Comparison of ENCODE assay signal across 8 cellular contexts in genomic region chr2:85468704-85469349, GRCh38. TPM values are rescaled to one million over a fixed set of nuclear protein-coding genes. Genes with fewer than 3 reads are reported as not detected.
DNase-seq lines count a peak whose midpoint lies in the region; ATAC-seq, FAIRE-seq and TF ChIP-seq lines count a peak whose summit lies in the region.

No MANE protein-coding gene starts in this region.

- H4K5ac ChIP-seq in H1 (ENCODE audit: insufficient read length, low read depth, low read length) (no peak overlapping the region), mesendoderm (ENCODE audit: low read length) (no peak overlapping the region)

- TF ChIP-seq POLR2A in H1 (IDR thresholded peaks at IDR 0.05; ENCODE audit: control extremely low read depth in 1 of 2, low read depth in 2 of 2, low read length in 2 of 2), result no peak

- peak overlapping the region; percentile 84; the same call in 1 of the 2 replicates for H2AFZ ChIP-seq in H1 (ENCODE audit: low read length)

- H2BK120ac ChIP-seq in H1 (replicated peaks; ENCODE audit: low read depth, low read length) (no peak overlapping the region), mesendoderm (ENCODE audit: low read depth, low read length) (no peak overlapping the region)

- H2AK5ac ChIP-seq in H1 (ENCODE audit: low read depth, low read length) (no peak overlapping the region), mesendoderm (ENCODE audit: low read length) (no peak overlapping the region)

- peak; percentile 11 for DNase-seq in COLO829 (ENCODE audit: low spot score)
- peak in 1 of 2 experiments; percentile 21 for DNase-seq in H1 (ENCODE audit: low read depth in 1 of 2, low spot score in 2 of 2)
- peak; percentile 92 for DNase-seq in mesendoderm
- no peak for DNase-seq in NOMO-1 (lab: John Stamatoyannopoulos, UW; ENCODE audit: unreplicated experiment in 2 of 2)
- DNase-seq in stimulated activated CD4-positive, alpha-beta T cell treated with anti-CD3 and anti-CD28 coated beads, Interleukin-15, amount 100 ng/mL, for 24 hours, result no peak
- no peak for DNase-seq in NK-92 (lab: John Stamatoyannopoulos, UW; ENCODE audit: unreplicated experiment)

- H3K4me2 ChIP-seq in H1 (ENCODE audit: insufficient read depth in 1 of 2, low read depth in 2 of 2, low read length in 2 of 2), result 0 out of 4 replicates have a peak overlapping the region, but pooled peaks of 1 of the 2 experiments have one; percentile 2
- H3K4me2 ChIP-seq in mesendoderm (ENCODE audit: low read length), result no peak overlapping the region

- 81% methylated on average over 12 of the region's 12 CpGs for WGBS in HUES64
- 80% methylated on average over 12 of the region's 12 CpGs; no CpG with 5 or more reads in 1 of the 2 experiments for WGBS in H1 (ENCODE audit: extremely low coverage in 1 of 2, insufficient coverage in 1 of 2, insufficient read length in 1 of 2, insufficient replicate concordance in 2 of 2, low coverage in 1 of 2, low lambda C conversion rate in 2 of 2, missing lambda C conversion rate in 1 of 2), 2 experiments
- WGBS in mesendoderm (ENCODE audit: extremely low coverage, insufficient coverage, low lambda C conversion rate), result no CpG with 5 or more reads among the region's 12 CpGs

- H4K91ac ChIP-seq in H1 (replicated peaks; ENCODE audit: insufficient read length, low read length), result no peak overlapping the region

- TF ChIP-seq RAD21 in H1 (IDR thresholded peaks at IDR 0.05 in 1 of 2, conservative IDR thresholded peaks at IDR 0.05 in 1 of 2; ENCODE audit: low read depth in 2 of 2, low read length in 2 of 2), result no peak; a peak in 1 of 4 replicates

- peak overlapping the region; percentile 75 for H2BK12ac ChIP-seq in H1 (ENCODE audit: low read depth, low read length)

- H3K36me3 ChIP-seq in HUES64 (ENCODE audit: insufficient read depth, low read length) (no peaks in the 10 kb centered on the region), H1 (ENCODE audit: control insufficient read depth in 2 of 4, insufficient read depth in 4 of 4, low read length in 3 of 4) (no peaks in the 10 kb centered on the region), mesendoderm (ENCODE audit: control insufficient read depth, insufficient read depth, low read length) (no peaks in the 10 kb centered on the region)

- H2BK15ac ChIP-seq in H1 (ENCODE audit: low read length), result no peak overlapping the region
- no peak overlapping the region for H2BK15ac ChIP-seq in mesendoderm (replicated peaks; ENCODE audit: low read depth)

- no peak for TF ChIP-seq EP300 in H1 (IDR thresholded peaks at IDR 0.05; ENCODE audit: borderline replicate concordance in 1 of 2, low read depth in 2 of 2, low read length in 2 of 2)

- no peaks in the 10 kb centered on the region for H3K23me2 ChIP-seq in H1 (ENCODE audit: low read depth, low read length)

- no peak overlapping the region for H3K56ac ChIP-seq in H1 (replicated peaks; ENCODE audit: insufficient read length, low read depth, low read length)
- H3K56ac ChIP-seq in mesendoderm (ENCODE audit: low read length), result peak overlapping the region; percentile 22

- H3K79me2 ChIP-seq in H1 (ENCODE audit: control insufficient read depth in 1 of 2, insufficient read depth in 2 of 2, low read length in 2 of 2), result no peaks in the 10 kb centered on the region
- no peaks in the 10 kb centered on the region for H3K79me2 ChIP-seq in mesendoderm (ENCODE audit: control insufficient read depth, insufficient read depth, low read length)

- no peak for TF ChIP-seq CTCF in H1 (IDR thresholded peaks at IDR 0.05; ENCODE audit: control extremely low read depth in 1 of 3, insufficient read depth in 1 of 3, low read depth in 1 of 3, low read length in 3 of 3)

- CTCF ChIA-PET in H1 (lab: Charles Lee; ENCODE audit: partially characterized antibody), result interaction anchor here (0.6 to 2.8 kb wide), 7 partner anchors 9 to 184 kb away, joined by 3 to 18 read pairs (median 4); no protein-coding TSS in a partner anchor

- H3K9ac ChIP-seq in HUES64 (ENCODE audit: low read depth, low read length), result no peak overlapping the region
- H3K9ac ChIP-seq in H1 (replicated peaks in 1 of 4; ENCODE audit: extremely low read depth in 1 of 4, low read depth in 3 of 4, low read length in 3 of 4), result no peak overlapping the region
- H3K9ac ChIP-seq in mesendoderm (ENCODE audit: low read length), result peak overlapping the region; percentile 35

- H3K9me3 ChIP-seq in HUES64 (ENCODE audit: insufficient read depth, low read depth, low read length) (no peaks in the 10 kb centered on the region), H1 (ENCODE audit: insufficient read depth in 2 of 2, low read depth in 1 of 2, low read length in 1 of 2) (no peaks in the 10 kb centered on the region)

- H3K27me3 ChIP-seq in HUES64 (ENCODE audit: insufficient read depth, low read length), result no peaks in the 10 kb centered on the region
- H3K27me3 ChIP-seq in H1 (replicated peaks in 1 of 4; ENCODE audit: control insufficient read depth in 3 of 4, extremely low read depth in 1 of 4, insufficient read depth in 3 of 4, low read length in 3 of 4), result no peaks in the 10 kb centered on the region; a peak in 1 of 7 replicates
- no peaks in the 10 kb centered on the region for H3K27me3 ChIP-seq in mesendoderm (ENCODE audit: insufficient read depth, low read length, poor library complexity)

- H2BK20ac ChIP-seq in H1 (ENCODE audit: low read length), result peak overlapping the region; percentile 49; the same call in 1 of the 2 replicates

- H3K18ac ChIP-seq in H1 (ENCODE audit: extremely low read depth, low read length) (no peak overlapping the region), mesendoderm (ENCODE audit: low read length) (no peak overlapping the region)

- no peak overlapping the region for H3K14ac ChIP-seq in H1 (ENCODE audit: insufficient read length)

- FAIRE-seq in H1 (lab: Jason Lieb, UNC), result no peak

- H3K4me1 ChIP-seq in HUES64 (ENCODE audit: insufficient read depth, low read length) (peaks cover 7% of the 10 kb centered on the region), H1 (replicated peaks in 1 of 4; ENCODE audit: control insufficient read depth in 3 of 4, insufficient read depth in 4 of 4, low read length in 3 of 4) (peaks cover 0 to 8% (median 5%) of the 10 kb centered on the region in 4 experiments; a peak in 5 of 7 replicates), mesendoderm (ENCODE audit: control insufficient read depth, low read depth, low read length) (peaks cover 7% of the 10 kb centered on the region)

- H3K4me3 ChIP-seq in HUES64 (ENCODE audit: low read length), result no peak overlapping the region
- H3K4me3 ChIP-seq in H1 (ENCODE audit: extremely low read depth in 1 of 4, insufficient read depth in 2 of 4, low read depth in 3 of 4, low read length in 4 of 4), result no peak overlapping the region
- no peak overlapping the region for H3K4me3 ChIP-seq in mesendoderm (ENCODE audit: low read length)

- H3K23ac ChIP-seq in H1 (ENCODE audit: insufficient read length) (no peak overlapping the region), mesendoderm (ENCODE audit: low read length) (no peak overlapping the region)

- H4K8ac ChIP-seq in H1 (ENCODE audit: extremely low read depth, insufficient read depth, low read length), result no peak overlapping the region
- no peak overlapping the region for H4K8ac ChIP-seq in mesendoderm (ENCODE audit: low read depth, low read length)

- H2BK5ac ChIP-seq in H1 (ENCODE audit: low read depth, low read length) (no peak overlapping the region), mesendoderm (ENCODE audit: low read length) (no peak overlapping the region)

- POLR2A ChIA-PET in H1 (lab: Charles Lee; ENCODE audit: partially characterized antibody), result interaction anchor here (0.6 to 6.9 kb wide), 12 partner anchors 9 to 234 kb away, joined by 3 to 51 read pairs (median 4); partner anchors contain the start of genes MAT2A, RNF181 and SH2D6

- 0 out of 2 replicates have a peak overlapping the region, but pooled peaks have one; percentile 39 for H3K27ac ChIP-seq in HUES64 (ENCODE audit: low read depth, low read length)
- H3K27ac ChIP-seq in H1 (ENCODE audit: low read depth, low read length), result no peak overlapping the region
- peak overlapping the region; percentile 57 for H3K27ac ChIP-seq in mesendoderm (ENCODE audit: low read depth, low read length)

- H3K4ac ChIP-seq in H1 (replicated peaks; ENCODE audit: insufficient read length, low read depth, low read length) (no peak overlapping the region), mesendoderm (ENCODE audit: low read depth, low read length) (no peak overlapping the region)

- H3K79me1 ChIP-seq in H1 (ENCODE audit: low read depth, low read length), result no peaks in the 10 kb centered on the region
- no peaks in the 10 kb centered on the region for H3K79me1 ChIP-seq in mesendoderm (ENCODE audit: low read length)

- no peak for ATAC-seq in GM21717 (IDR thresholded peaks at IDR 0.05; ENCODE audit: unreplicated experiment)

- H4K20me1 ChIP-seq in H1 (replicated peaks in 1 of 2; ENCODE audit: control insufficient read depth in 1 of 2, insufficient read depth in 2 of 2, low read length in 2 of 2), result no peaks in the 10 kb centered on the region

TF ChIP-seq in H1, 55 proteins besides CTCF, POLR2A, EP300 and RAD21 (continues in another document):
- no peak for TF ChIP-seq CTBP2 (IDR thresholded peaks at IDR 0.05; ENCODE audit: borderline replicate concordance, insufficient read depth, insufficient read length, low read length)

RNA-seq across cellular contexts. Expression of gene SH2D6, which starts 50.3 kb away (rescaled TPM):
- not detected for polyA plus RNA-seq in HUES64 (2013, experiment 1 of 2)
- not detected for polyA plus RNA-seq in HUES64 (2013, experiment 2 of 2)
- total RNA-seq in H1 (2021; fragmentation: NEBNext Ultra II Directional; extraction: Animal tissue kit (Norgen Biotek cat#: 25700)), result 1.3 TPM in 1 of 2 replicates, not detected in the other
- 0.17 and 0.42 TPM in 2 replicates for polyA plus RNA-seq in H1 (2011; rRNA removed)
- 0.28 TPM for polyA plus RNA-seq in H1 (2011; cell fraction: cytosol; rRNA removed)
- polyA plus RNA-seq in H1 (2011; cell fraction: nucleus; rRNA removed), result 1.4 TPM
- polyA plus RNA-seq in H1 (2012, experiment 1 of 2), result 0.50 to 1.1 TPM (median 0.70 TPM) in 4 replicates
- polyA plus RNA-seq in H1 (2012, experiment 2 of 2), result not detected
- 0.16 TPM for polyA plus RNA-seq in H1 (2013, experiment 1 of 2)
- 0.28 TPM for polyA plus RNA-seq in H1 (2013, experiment 2 of 2)
- 0.47 TPM in 1 of 2 replicates, not detected in the other for polyA minus RNA-seq in H1 (2011; rRNA and poly(A)+ RNA removed)
- polyA minus RNA-seq in H1 (2011; cell fraction: cytosol; rRNA and poly(A)+ RNA removed), result not detected
- 0.90 TPM for polyA minus RNA-seq in H1 (2011; cell fraction: nucleus; rRNA and poly(A)+ RNA removed)
- 0.17 TPM for polyA plus RNA-seq in mesendoderm (2013, experiment 1 of 2)
- polyA plus RNA-seq in mesendoderm (2013, experiment 2 of 2), result 0.11 TPM

RNA-seq across cellular contexts. Expression of gene CAPG, which starts 58.7 kb away (rescaled TPM):
- polyA plus RNA-seq in HUES64 (2013, experiment 1 of 2), result 45.8 TPM
- polyA plus RNA-seq in HUES64 (2013, experiment 2 of 2), result 57.0 TPM
- 78.6 and 80.5 TPM in 2 replicates for total RNA-seq in H1 (2021; fragmentation: NEBNext Ultra II Directional; extraction: Animal tissue kit (Norgen Biotek cat#: 25700))
- polyA plus RNA-seq in H1 (2011; rRNA removed), result 89.0 and 114 TPM in 2 replicates
- polyA plus RNA-seq in H1 (2011; cell fraction: cytosol; rRNA removed), result 123 TPM
- 114 TPM for polyA plus RNA-seq in H1 (2011; cell fraction: nucleus; rRNA removed)
- polyA plus RNA-seq in H1 (2012, experiment 1 of 2), result 83.9 to 123 TPM (median 109 TPM) in 4 replicates
- 62.0 TPM for polyA plus RNA-seq in H1 (2012, experiment 2 of 2)
- polyA plus RNA-seq in H1 (2013, experiment 1 of 2), result 119 TPM
- 114 TPM for polyA plus RNA-seq in H1 (2013, experiment 2 of 2)
- 37.3 and 60.0 TPM in 2 replicates for polyA minus RNA-seq in H1 (2011; rRNA and poly(A)+ RNA removed)
- 34.6 TPM for polyA minus RNA-seq in H1 (2011; cell fraction: cytosol; rRNA and poly(A)+ RNA removed)
- 30.6 TPM for polyA minus RNA-seq in H1 (2011; cell fraction: nucleus; rRNA and poly(A)+ RNA removed)
- 110 TPM for polyA plus RNA-seq in mesendoderm (2013, experiment 1 of 2)
- 113 TPM for polyA plus RNA-seq in mesendoderm (2013, experiment 2 of 2)

Comparison
In these comparisons a context has a peak if more than half of its experiments do, and no peak if none do; other contexts are left out.
1. DNase-seq: peak in COLO829 (single experiment) and mesendoderm (single experiment); none in NOMO-1 (0 of 2), stimulated activated CD4-positive, alpha-beta T cell treated with anti-CD3 and anti-CD28 coated beads, Interleukin-15, amount 100 ng/mL, for 24 hours (single experiment) and NK-92 (single experiment).